Comparison of ENCODE assay signal across 17 cellular contexts in the genomic region with DNA sequence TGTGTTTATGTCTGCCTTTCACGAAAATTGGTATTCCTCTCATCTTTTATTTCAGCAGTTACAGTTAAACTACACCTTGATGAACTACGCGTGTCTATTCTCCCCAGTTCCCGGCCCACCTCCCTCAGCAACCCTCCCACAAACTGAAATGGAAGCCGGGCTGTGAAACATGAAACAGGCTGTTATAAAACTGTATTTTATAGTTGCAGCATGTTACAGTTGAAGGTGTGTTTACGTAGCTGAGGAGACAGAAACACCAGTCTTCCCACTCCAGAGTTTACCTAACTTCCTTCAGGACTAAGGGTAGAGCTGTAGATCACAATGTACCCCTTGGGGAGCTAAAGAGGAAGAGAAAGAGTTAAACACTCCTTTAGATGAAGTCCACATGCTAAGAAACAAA.
DNase-seq lines count a peak whose midpoint lies in the region; ATAC-seq and TF ChIP-seq lines count a peak whose summit lies in the region.
"Had no signal": no experiment of that assay in that cellular context is flagged by ENCODE, and none has a peak within 500 bp of the region (broad histone marks: within the 10 kb centered on the region; RNA-seq: fewer than 3 reads in every experiment).

No MANE protein-coding gene starts in this region.

- H3K27me3 ChIP-seq in left ventricle myocardium inferior (ENCODE audit: low read depth) = no peaks in the 10 kb centered on the region
- no peaks in the 10 kb centered on the region for H3K27me3 ChIP-seq in heart right ventricle
- no peaks in the 10 kb centered on the region for H3K27me3 ChIP-seq in brain microvascular endothelial cell (replicated peaks)
- H3K27me3 ChIP-seq: BLaER1 had no signal

- H3K9me3 ChIP-seq in left ventricle myocardium inferior (replicated peaks) (no peaks in the 10 kb centered on the region), heart right ventricle (no peaks in the 10 kb centered on the region)
- H3K9me3 ChIP-seq: BLaER1 had no signal

- no peak overlapping the region for H3K4me3 Mint-ChIP-seq in nephron
- H3K4me3 Mint-ChIP-seq: CD14-positive monocyte; CD4-positive, alpha-beta memory T cell; H9 had no signal

- H3K4me1 ChIP-seq in left ventricle myocardium inferior = peaks cover 40% of the 10 kb centered on the region
- peaks cover 10 to 51% (median 18%) of the 10 kb centered on the region in 9 donors for H3K4me1 ChIP-seq in heart right ventricle

- no peak for DNase-seq in left ventricle myocardium inferior
- DNase-seq in heart right ventricle = no peak
- DNase-seq in left colon = no peak
- DNase-seq in stimulated activated CD4-positive, alpha-beta T cell treated with anti-CD3 and anti-CD28 coated beads, Interleukin-2, amount 100 ng/mL, for 48 hours = no peak
- no peak for DNase-seq in NCI-H226
- DNase-seq in brain microvascular endothelial cell = no peak
- DNase-seq: 8988T; CD4-positive, alpha-beta memory T cell; DMS153; DMS79; GF-D8; H9 had no signal

- peak overlapping the region; percentile 64 to 82 (median 69) for H3K27ac Mint-ChIP-seq in nephron
- H3K27ac Mint-ChIP-seq: CD14-positive monocyte; CD4-positive, alpha-beta memory T cell; H9 had no signal

- TF ChIP-seq CTCF in left ventricle myocardium inferior (IDR thresholded peaks at IDR 0.05; ENCODE audit: borderline replicate concordance) (no peak), heart right ventricle (IDR thresholded peaks at IDR 0.05) (no peak), nephron (IDR thresholded peaks at IDR 0.05; ENCODE audit: unreplicated experiment in 3 of 3) (no peak), brain microvascular endothelial cell (IDR thresholded peaks at IDR 0.05; ENCODE audit: low read depth, low read length, missing control alignments) (no peak)

- peaks cover 9% of the 10 kb centered on the region for H3K27me3 Mint-ChIP-seq in nephron (ENCODE audit: low read depth)

- H3K36me3 Mint-ChIP-seq in nephron (ENCODE audit: low read depth) = no peaks in the 10 kb centered on the region
- H3K36me3 Mint-ChIP-seq: CD14-positive monocyte; CD4-positive, alpha-beta memory T cell had no signal

- no peak overlapping the region for H3K4me3 ChIP-seq in left ventricle myocardium inferior
- no peak overlapping the region for H3K4me3 ChIP-seq in heart right ventricle
- H3K4me3 ChIP-seq in brain microvascular endothelial cell (ENCODE audit: low read depth, low read length) = no peak overlapping the region
- H3K4me3 ChIP-seq: BLaER1 had no signal

- H3K4me1 Mint-ChIP-seq in nephron = peaks cover 65% of the 10 kb centered on the region
- H3K4me1 Mint-ChIP-seq: CD14-positive monocyte; CD4-positive, alpha-beta memory T cell had no signal

- ATAC-seq in heart right ventricle = no peak
- ATAC-seq in left colon = peak; percentile 54
- ATAC-seq in HG02798 (IDR thresholded peaks at IDR 0.05; ENCODE audit: poor library complexity, unreplicated experiment) = no peak

- H3K27ac ChIP-seq in left ventricle myocardium inferior (replicated peaks) (peak overlapping the region; percentile 88), heart right ventricle (peak overlapping the region in 4 of 10 donors; percentile 75 to 90 (median 82)), brain microvascular endothelial cell (no peak overlapping the region)
- H3K27ac ChIP-seq: BLaER1, HL-60 had no signal

- intact Hi-C loops in left ventricle myocardium inferior (cut with micrococcal nuclease) (no loop called here), heart right ventricle (cut with DNase I) (no loop called here), left colon (cut with DNase I, micrococcal nuclease) (no loop called here)

- no peaks in the 10 kb centered on the region for H3K36me3 ChIP-seq in left ventricle myocardium inferior
- H3K36me3 ChIP-seq in heart right ventricle = no peaks in the 10 kb centered on the region
- no peaks in the 10 kb centered on the region for H3K36me3 ChIP-seq in brain microvascular endothelial cell (replicated peaks)
- H3K36me3 ChIP-seq: BLaER1 had no signal

- 97 to 99% methylated on average over 6 of the region's 6 CpGs for WGBS in heart right ventricle, 2 donors

- H3K9me3 Mint-ChIP-seq in nephron = no peaks in the 10 kb centered on the region
- H3K9me3 Mint-ChIP-seq: CD14-positive monocyte; CD4-positive, alpha-beta memory T cell; H9 had no signal

- in situ Hi-C loops in brain microvascular endothelial cell (cut with HindIII; ENCODE audit: low pct_ligation_motif_present, low sequenced_read_pairs) = no loop called here
